ENCODE assay signal across 8 cellular contexts in the genomic region with DNA sequence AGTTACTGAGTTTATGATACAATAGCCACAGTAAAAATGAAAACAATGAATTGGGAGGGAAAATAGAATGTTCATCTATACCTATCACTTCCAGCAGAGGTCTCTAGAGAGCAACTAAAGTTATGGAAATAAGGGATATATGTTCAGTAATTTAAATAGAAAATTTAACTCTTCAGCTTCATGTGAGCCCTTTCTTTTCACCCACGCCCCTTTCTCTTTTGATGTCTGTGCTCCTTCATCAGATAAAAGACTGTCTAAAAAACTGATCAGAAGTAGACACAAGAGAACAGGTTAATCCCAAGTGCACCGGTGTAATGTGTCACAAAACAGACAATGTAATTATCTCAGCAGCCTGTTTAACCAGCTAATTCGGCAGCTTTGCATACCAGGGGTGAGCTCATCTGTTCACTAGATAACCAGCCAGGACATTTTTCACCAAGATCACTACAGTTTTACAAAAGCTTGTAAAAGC.
DNase-seq lines count a peak whose midpoint lies in the region; ATAC-seq and TF ChIP-seq lines count a peak whose summit lies in the region.

No MANE protein-coding gene starts in this region.

- H3K27ac Mint-ChIP-seq in activated CD8-positive, alpha-beta T cell treated with anti-CD3 and anti-CD28 coated beads for 36 hours, result no peak overlapping the region

- TF ChIP-seq CTCF in heart right ventricle (IDR thresholded peaks at IDR 0.05), result peak; percentile 38 to 81 (median 69)
- TF ChIP-seq CTCF in HEK293 (tag by site-specific recombination; IDR thresholded peaks at IDR 0.05), result no peak
- TF ChIP-seq CTCF in activated CD8-positive, alpha-beta T cell treated with anti-CD3 and anti-CD28 coated beads for 36 hours (IDR thresholded peaks at IDR 0.05), result peak; percentile 62
- TF ChIP-seq CTCF in testis (IDR thresholded peaks at IDR 0.05), result peak in 2 of 3 experiments; percentile 16 to 48

- H3K27me3 ChIP-seq in heart right ventricle (no peaks in the 10 kb centered on the region), testis (no peaks in the 10 kb centered on the region)

- H3K36me3 Mint-ChIP-seq in activated CD8-positive, alpha-beta T cell treated with anti-CD3 and anti-CD28 coated beads for 36 hours (ENCODE audit: low read depth), result no peaks in the 10 kb centered on the region

- CTCF ChIA-PET in HEK293 (lab: Yijun Ruan, JAX), result interaction anchor here (0.7 to 2.1 kb wide), 12 partner anchors 16 to 383 kb away, joined by 3 to 7 read pairs (median 3); partner anchors contain the start of gene IKZF2
- CTCF ChIA-PET in activated CD8-positive, alpha-beta T cell treated with anti-CD3 and anti-CD28 coated beads for 36 hours (lab: Charles Lee), result interaction anchor here (0.7 to 4.1 kb wide), 24 partner anchors 9 to 386 kb away, joined by 3 to 36 read pairs (median 3); partner anchors contain the start of gene IKZF2

- peaks cover 3% of the 10 kb centered on the region for H3K4me1 Mint-ChIP-seq in activated CD8-positive, alpha-beta T cell treated with anti-CD3 and anti-CD28 coated beads for 36 hours (ENCODE audit: low read depth)

- no peaks in the 10 kb centered on the region for H3K9me3 Mint-ChIP-seq in activated CD8-positive, alpha-beta T cell treated with anti-CD3 and anti-CD28 coated beads for 36 hours

- H3K4me3 ChIP-seq in heart right ventricle (no peak overlapping the region), HEK293 (ENCODE audit: low read depth, low read length) (no peak overlapping the region), testis (no peak overlapping the region)

- no peak overlapping the region for H3K4me3 Mint-ChIP-seq in activated CD8-positive, alpha-beta T cell treated with anti-CD3 and anti-CD28 coated beads for 36 hours

- H3K27me3 Mint-ChIP-seq in activated CD8-positive, alpha-beta T cell treated with anti-CD3 and anti-CD28 coated beads for 36 hours, result no peaks in the 10 kb centered on the region

- H3K27ac ChIP-seq in heart right ventricle, result no peak overlapping the region
- no peak overlapping the region for H3K27ac ChIP-seq in HEK293 (ENCODE audit: extremely low read depth, low read depth, low read length)
- no peak overlapping the region for H3K27ac ChIP-seq in testis

- WGBS in heart right ventricle, 2 donors, result 10 to 12% methylated on average over 3 of the region's 3 CpGs
- 23 to 26% methylated on average over 3 of the region's 3 CpGs for WGBS in testis, 2 donors

- intact Hi-C loops in heart right ventricle (cut with DNase I), result loop anchor here (1.0 to 10.0 kb wide), 7 partner anchors 92 to 376 kb away; partner anchors contain the start of gene IKZF2 (in 4 of the 10)
- intact Hi-C loops in Right ventricle myocardium superior (cut with DNase I), result loop anchor here (5.0 to 10.0 kb wide), 2 partner anchors 118 to 375 kb away; partner anchors contain the start of gene IKZF2
- intact Hi-C loops in activated CD8-positive, alpha-beta T cell treated with anti-CD3 and anti-CD28 coated beads for 36 hours (cut with micrococcal nuclease), result loop anchor here (2.0 to 10.0 kb wide), 2 partner anchors 92 to 376 kb away; no protein-coding TSS in a partner anchor
- intact Hi-C loops in testis (cut with DNase I; ENCODE audit: low total_unique reads), result loop anchor here (10.0 kb wide), 1 partner anchor 378 kb away; the partner anchor contains the start of gene IKZF2

- ATAC-seq in heart right ventricle (no peak), Right ventricle myocardium superior (ENCODE audit: poor library complexity) (no peak)
- peak; percentile 72 for ATAC-seq in activated CD8-positive, alpha-beta T cell treated with anti-CD3 and anti-CD28 coated beads for 36 hours

- no peak for TF ChIP-seq POLR2A in testis (IDR thresholded peaks at IDR 0.05)

- POLR2A ChIA-PET in HEK293 (lab: Yijun Ruan, JAX), result no interaction called here
- POLR2A ChIA-PET in activated CD8-positive, alpha-beta T cell treated with anti-CD3 and anti-CD28 coated beads for 36 hours (lab: Charles Lee), result interaction anchor here (0.6 kb wide), 1 partner anchor 436 kb away, joined by 4 read pairs; no protein-coding TSS in a partner anchor

- DNase-seq in heart right ventricle, result no peak
- DNase-seq in Right ventricle myocardium superior, result no peak
- DNase-seq in NCI-H146 treated with DMSO at 0.1 percent for 48 hours (lab: John Stamatoyannopoulos, UW; ENCODE audit: unreplicated experiment), result peak; percentile 38
- DNase-seq in activated CD8-positive, alpha-beta T cell treated with anti-CD3 and anti-CD28 coated beads for 36 hours, result no peak
- DNase-seq in iPS-NIHi7 (ENCODE audit: extremely low spot score), result peak; percentile 26
- DNase-seq in testis, result no peak
- no peak for DNase-seq in activated effector memory CD4-positive, alpha-beta T cell treated with anti-CD3 and anti-CD28 coated beads, Interleukin-2, amount 50 U/mL, for 16 hours

- H3K36me3 ChIP-seq in heart right ventricle (no peaks in the 10 kb centered on the region), HEK293 (ENCODE audit: control insufficient read depth in 2 of 2, insufficient read depth in 1 of 2, low read length in 2 of 2) (no peaks in the 10 kb centered on the region), testis (ENCODE audit: low read depth, missing control alignments) (no peaks in the 10 kb centered on the region)

- peaks cover 0 to 4% (median 0%) of the 10 kb centered on the region in 9 donors for H3K4me1 ChIP-seq in heart right ventricle
- H3K4me1 ChIP-seq in HEK293 (ENCODE audit: control insufficient read depth, insufficient read depth, low read length), result no peaks in the 10 kb centered on the region
- H3K4me1 ChIP-seq in testis, result no peaks in the 10 kb centered on the region

- H3K9me3 ChIP-seq in heart right ventricle (no peaks in the 10 kb centered on the region), HEK293 (ENCODE audit: control insufficient read depth, insufficient read depth, low read depth, low read length) (no peaks in the 10 kb centered on the region), testis (no peaks in the 10 kb centered on the region)

TF ChIP-seq in HEK293, 187 proteins besides CTCF, POLR2A, EP300 and RAD21:
- TF ChIP-seq ZNF654 (tag by site-specific recombination; IDR thresholded peaks at IDR 0.05; ENCODE audit: low read depth) (peak; percentile 38), HIC1 (tag by site-specific recombination; IDR thresholded peaks at IDR 0.05) (no peak)

Comparison
In these comparisons a context has a peak if more than half of its experiments do, and no peak if none do; other contexts are left out.
1. DNase-seq: peak in NCI-H146 treated with DMSO at 0.1 percent for 48 hours (single experiment) and iPS-NIHi7 (single experiment); none in heart right ventricle (0 of 2), Right ventricle myocardium superior (single experiment), activated CD8-positive, alpha-beta T cell treated with anti-CD3 and anti-CD28 coated beads for 36 hours (single experiment), testis (single experiment) and activated effector memory CD4-positive, alpha-beta T cell treated with anti-CD3 and anti-CD28 coated beads, Interleukin-2, amount 50 U/mL, for 16 hours (single experiment).